Comparison of ENCODE assay signal across 17 cellular contexts in the genomic region with DNA sequence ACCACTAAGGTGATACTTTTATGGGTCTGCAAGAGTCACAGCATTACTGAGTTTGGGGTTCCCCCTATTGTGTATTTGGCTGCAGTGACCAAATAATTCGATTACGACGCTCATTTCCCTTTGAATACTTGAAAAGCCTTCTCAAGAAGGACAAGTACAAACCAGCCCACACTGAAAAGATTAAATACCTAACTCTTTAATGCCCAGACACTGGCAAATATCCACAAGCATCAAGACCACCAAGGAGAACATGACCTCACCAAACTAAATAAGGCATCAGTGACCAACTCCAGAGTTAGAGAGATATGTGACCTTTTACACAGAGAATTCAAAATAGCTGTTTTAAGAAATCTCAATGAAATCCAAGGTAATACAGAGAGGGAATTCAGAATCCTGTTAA. TPM values are rescaled to one million over a fixed set of nuclear protein-coding genes. Genes with fewer than 3 reads are reported as not detected.
DNase-seq lines count a peak whose midpoint lies in the region; ATAC-seq and TF ChIP-seq lines count a peak whose summit lies in the region.
"Had no signal": no experiment of that assay in that cellular context is flagged by ENCODE, and none has a peak within 500 bp of the region (broad histone marks: within the 10 kb centered on the region; RNA-seq: fewer than 3 reads in every experiment).

No MANE protein-coding gene starts in this region.

- peak overlapping the region; percentile 48 for H3K4me3 Mint-ChIP-seq in activated T-helper 1 cell treated with anti-CD3 and anti-CD28 coated beads, Interleukin-12 subunit alpha, Interleukin-12 subunit beta, Interleukin-2, Interleukin-4 antibody, amounts not matched to agents 30 ng/mL and 10 ng/mL and 1 ng/mL, durations not matched to agents 14 hours and 24 hours and 36 hours

- peaks cover 40% of the 10 kb centered on the region for H3K27me3 ChIP-seq in left ventricle myocardium inferior (ENCODE audit: low read depth)
- no peaks in the 10 kb centered on the region for H3K27me3 ChIP-seq in right cardiac atrium (ENCODE audit: control insufficient read depth, insufficient read depth)
- H3K27me3 ChIP-seq in layer of hippocampus (ENCODE audit: control insufficient read depth, insufficient read depth, low read length) = peaks cover 10% of the 10 kb centered on the region
- H3K27me3 ChIP-seq in thyroid gland = no peaks in the 10 kb centered on the region
- H3K27me3 ChIP-seq: right lobe of liver, uterus had no signal

- no peak for TF ChIP-seq CTCF in left ventricle myocardium inferior (IDR thresholded peaks at IDR 0.05; ENCODE audit: borderline replicate concordance)
- TF ChIP-seq CTCF in thyroid gland (IDR thresholded peaks at IDR 0.05) = no peak

- H3K9me3 ChIP-seq in left ventricle myocardium inferior (replicated peaks) = no peaks in the 10 kb centered on the region
- H3K9me3 ChIP-seq in right cardiac atrium (ENCODE audit: control insufficient read depth, low read length) = no peaks in the 10 kb centered on the region
- H3K9me3 ChIP-seq in thyroid gland = no peaks in the 10 kb centered on the region
- H3K9me3 ChIP-seq: right lobe of liver, uterus had no signal

- H3K4me3 ChIP-seq in left ventricle myocardium inferior (no peak overlapping the region), right cardiac atrium (ENCODE audit: low read length) (no peak overlapping the region), thyroid gland (replicated peaks in 1 of 3) (no peak overlapping the region)

- peaks cover 16% of the 10 kb centered on the region for H3K4me1 Mint-ChIP-seq in activated T-helper 1 cell treated with anti-CD3 and anti-CD28 coated beads, Interleukin-12 subunit alpha, Interleukin-12 subunit beta, Interleukin-2, Interleukin-4 antibody, amounts not matched to agents 30 ng/mL and 10 ng/mL and 1 ng/mL, durations not matched to agents 14 hours and 24 hours and 36 hours (ENCODE audit: low read depth)

- intact Hi-C loops in left ventricle myocardium inferior (cut with micrococcal nuclease) (no loop called here), right cardiac atrium (cut with DNase I) (no loop called here), thyroid gland (cut with DNase I) (no loop called here)
- intact Hi-C loops in activated T-helper 1 cell treated with anti-CD3 and anti-CD28 coated beads, Interleukin-12 subunit alpha, Interleukin-12 subunit beta, Interleukin-2, Interleukin-4 antibody, amounts not matched to agents 30 ng/mL and 10 ng/mL and 1 ng/mL, durations not matched to agents 14 hours and 24 hours and 36 hours (cut with micrococcal nuclease) = no loop called here

- H3K9me3 Mint-ChIP-seq in activated T-helper 1 cell treated with anti-CD3 and anti-CD28 coated beads, Interleukin-12 subunit alpha, Interleukin-12 subunit beta, Interleukin-2, Interleukin-4 antibody, amounts not matched to agents 30 ng/mL and 10 ng/mL and 1 ng/mL, durations not matched to agents 14 hours and 24 hours and 36 hours = no peaks in the 10 kb centered on the region
- H3K9me3 Mint-ChIP-seq: activated naive CD4-positive, alpha-beta T cell treated with anti-CD3 and anti-CD28 coated beads, Interleukin-2, amount 10 ng/mL, durations not matched to agents 7 days and 5 days had no signal

- DNase-seq in left ventricle myocardium inferior (no peak), right cardiac atrium (no peak), thyroid gland (no peak), NCI-H524 treated with DMSO at 0.1 percent for 48 hours (lab: John Stamatoyannopoulos, UW) (no peak), HuH-7 (ENCODE audit: low spot score) (no peak), dedifferentiated amniotic fluid mesenchymal stem cell (ENCODE audit: extremely low spot score) (no peak)
- DNase-seq in activated T-helper 1 cell treated with anti-CD3 and anti-CD28 coated beads, Interleukin-12 subunit alpha, Interleukin-12 subunit beta, Interleukin-2, Interleukin-4 antibody, amounts not matched to agents 30 ng/mL and 10 ng/mL and 1 ng/mL, durations not matched to agents 14 hours and 24 hours and 36 hours (ENCODE audit: low spot score) = no peak
- DNase-seq: activated naive CD4-positive, alpha-beta T cell treated with anti-CD3 and anti-CD28 coated beads, Interleukin-2, amount 10 ng/mL, durations not matched to agents 7 days and 5 days; NCI-H1436; NCI-H226; stimulated activated CD4-positive, alpha-beta T cell treated with anti-CD3 and anti-CD28 coated beads, Interleukin-4, amount 100 ng/mL, for 24 hours had no signal

- WGBS in right cardiac atrium = 79% methylated on average over 3 of the region's 3 CpGs
- 38 to 45% methylated on average over 3 of the region's 3 CpGs for WGBS in thyroid gland, 2 donors

- peaks cover 64% of the 10 kb centered on the region for H3K27me3 Mint-ChIP-seq in activated T-helper 1 cell treated with anti-CD3 and anti-CD28 coated beads, Interleukin-12 subunit alpha, Interleukin-12 subunit beta, Interleukin-2, Interleukin-4 antibody, amounts not matched to agents 30 ng/mL and 10 ng/mL and 1 ng/mL, durations not matched to agents 14 hours and 24 hours and 36 hours (ENCODE audit: insufficient read depth)

- H3K27ac Mint-ChIP-seq in activated T-helper 1 cell treated with anti-CD3 and anti-CD28 coated beads, Interleukin-12 subunit alpha, Interleukin-12 subunit beta, Interleukin-2, Interleukin-4 antibody, amounts not matched to agents 30 ng/mL and 10 ng/mL and 1 ng/mL, durations not matched to agents 14 hours and 24 hours and 36 hours = no peak overlapping the region
- H3K27ac Mint-ChIP-seq: activated naive CD4-positive, alpha-beta T cell treated with anti-CD3 and anti-CD28 coated beads, Interleukin-2, amount 10 ng/mL, durations not matched to agents 7 days and 5 days had no signal

- no peak for ATAC-seq in right cardiac atrium

- peak overlapping the region; percentile 86 for H3K27ac ChIP-seq in left ventricle myocardium inferior (replicated peaks)
- H3K27ac ChIP-seq in right cardiac atrium (ENCODE audit: low read length) = no peak overlapping the region
- H3K27ac ChIP-seq in layer of hippocampus (ENCODE audit: low read depth, low read length) = peak overlapping the region; percentile 40
- peak overlapping the region; percentile 93 to 96 (median 95) for H3K27ac ChIP-seq in thyroid gland

- no peaks in the 10 kb centered on the region for H3K36me3 Mint-ChIP-seq in activated T-helper 1 cell treated with anti-CD3 and anti-CD28 coated beads, Interleukin-12 subunit alpha, Interleukin-12 subunit beta, Interleukin-2, Interleukin-4 antibody, amounts not matched to agents 30 ng/mL and 10 ng/mL and 1 ng/mL, durations not matched to agents 14 hours and 24 hours and 36 hours (ENCODE audit: low read depth)
- H3K36me3 Mint-ChIP-seq: activated naive CD4-positive, alpha-beta T cell treated with anti-CD3 and anti-CD28 coated beads, Interleukin-2, amount 10 ng/mL, durations not matched to agents 7 days and 5 days had no signal

- H3K36me3 ChIP-seq in left ventricle myocardium inferior = no peaks in the 10 kb centered on the region
- H3K36me3 ChIP-seq in thyroid gland = no peaks in the 10 kb centered on the region
- H3K36me3 ChIP-seq: gastroesophageal sphincter, right lobe of liver, uterus had no signal

- TF ChIP-seq POLR2A in thyroid gland (IDR thresholded peaks at IDR 0.05) = no peak

- H3K4me1 ChIP-seq in left ventricle myocardium inferior = peaks cover 28% of the 10 kb centered on the region
- H3K4me1 ChIP-seq in right cardiac atrium (ENCODE audit: control insufficient read depth, insufficient read depth, low read length) = no peaks in the 10 kb centered on the region
- H3K4me1 ChIP-seq in thyroid gland = peaks cover 27 to 30% of the 10 kb centered on the region in 2 donors

RNA-seq across cellular contexts. Expression of a gene that starts 31.8 kb away (rescaled TPM):
- 0.49 TPM for total RNA-seq in left ventricle myocardium inferior
- 1 to 10 TPM in 1 of 4 donors, under 1 TPM in 2, not detected in 1; 0.36 to 1.6 (median 0.79) TPM for total RNA-seq in right cardiac atrium
- 0.23 TPM for polyA plus RNA-seq in right cardiac atrium
- not detected in 2 replicates for total RNA-seq in activated T-helper 1 cell treated with anti-CD3 and anti-CD28 coated beads, Interleukin-12 subunit alpha, Interleukin-12 subunit beta, Interleukin-2, Interleukin-4 antibody, amounts not matched to agents 30 ng/mL and 10 ng/mL and 1 ng/mL, durations not matched to agents 14 hours and 24 hours and 36 hours
- total RNA-seq in thyroid gland = 10 to 100 TPM in 1 of 4 donors, 1 to 10 TPM in 3; 3.0 to 10.8 (median 5.7) TPM
- total RNA-seq: LHCN-M2, SK-MEL-5 had no signal
